In genomic region chr19:1813197-1813836, GRCh38 we compare ENCODE assay signal across 2 cellular contexts.
TF ChIP-seq lines count a peak whose summit lies in the region.

No MANE protein-coding gene starts in this region.

TF ChIP-seq in A549, 52 proteins besides CTCF, POLR2A, EP300 and RAD21:
- no peak for TF ChIP-seq ZC3H11A (IDR thresholded peaks at IDR 0.05)
- TF ChIP-seq HEYL (CRISPR knock-in tag; IDR thresholded peaks at IDR 0.05) = no peak
- TF ChIP-seq, protein P1, sequence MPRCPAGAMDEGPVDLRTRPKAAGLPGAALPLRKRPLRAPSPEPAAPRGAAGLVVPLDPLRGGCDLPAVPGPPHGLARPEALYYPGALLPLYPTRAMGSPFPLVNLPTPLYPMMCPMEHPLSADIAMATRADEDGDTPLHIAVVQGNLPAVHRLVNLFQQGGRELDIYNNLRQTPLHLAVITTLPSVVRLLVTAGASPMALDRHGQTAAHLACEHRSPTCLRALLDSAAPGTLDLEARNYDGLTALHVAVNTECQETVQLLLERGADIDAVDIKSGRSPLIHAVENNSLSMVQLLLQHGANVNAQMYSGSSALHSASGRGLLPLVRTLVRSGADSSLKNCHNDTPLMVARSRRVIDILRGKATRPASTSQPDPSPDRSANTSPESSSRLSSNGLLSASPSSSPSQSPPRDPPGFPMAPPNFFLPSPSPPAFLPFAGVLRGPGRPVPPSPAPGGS (IDR thresholded peaks at IDR 0.05) = no peak
- TF ChIP-seq, protein P2, sequence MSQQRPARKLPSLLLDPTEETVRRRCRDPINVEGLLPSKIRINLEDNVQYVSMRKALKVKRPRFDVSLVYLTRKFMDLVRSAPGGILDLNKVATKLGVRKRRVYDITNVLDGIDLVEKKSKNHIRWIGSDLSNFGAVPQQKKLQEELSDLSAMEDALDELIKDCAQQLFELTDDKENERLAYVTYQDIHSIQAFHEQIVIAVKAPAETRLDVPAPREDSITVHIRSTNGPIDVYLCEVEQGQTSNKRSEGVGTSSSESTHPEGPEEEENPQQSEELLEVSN (IDR thresholded peaks at IDR 0.05; ENCODE audit: borderline replicate concordance, low read depth) = no peak
- TF ChIP-seq NFE2L2 (conservative IDR thresholded peaks at IDR 0.05; ENCODE audit: low read length) = no peak
- TF ChIP-seq HDAC2 (IDR thresholded peaks at IDR 0.05) = no peak
- TF ChIP-seq, protein P3, sequence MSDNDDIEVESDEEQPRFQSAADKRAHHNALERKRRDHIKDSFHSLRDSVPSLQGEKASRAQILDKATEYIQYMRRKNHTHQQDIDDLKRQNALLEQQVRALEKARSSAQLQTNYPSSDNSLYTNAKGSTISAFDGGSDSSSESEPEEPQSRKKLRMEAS (IDR thresholded peaks at IDR 0.05) = no peak
- TF ChIP-seq, protein P4, sequence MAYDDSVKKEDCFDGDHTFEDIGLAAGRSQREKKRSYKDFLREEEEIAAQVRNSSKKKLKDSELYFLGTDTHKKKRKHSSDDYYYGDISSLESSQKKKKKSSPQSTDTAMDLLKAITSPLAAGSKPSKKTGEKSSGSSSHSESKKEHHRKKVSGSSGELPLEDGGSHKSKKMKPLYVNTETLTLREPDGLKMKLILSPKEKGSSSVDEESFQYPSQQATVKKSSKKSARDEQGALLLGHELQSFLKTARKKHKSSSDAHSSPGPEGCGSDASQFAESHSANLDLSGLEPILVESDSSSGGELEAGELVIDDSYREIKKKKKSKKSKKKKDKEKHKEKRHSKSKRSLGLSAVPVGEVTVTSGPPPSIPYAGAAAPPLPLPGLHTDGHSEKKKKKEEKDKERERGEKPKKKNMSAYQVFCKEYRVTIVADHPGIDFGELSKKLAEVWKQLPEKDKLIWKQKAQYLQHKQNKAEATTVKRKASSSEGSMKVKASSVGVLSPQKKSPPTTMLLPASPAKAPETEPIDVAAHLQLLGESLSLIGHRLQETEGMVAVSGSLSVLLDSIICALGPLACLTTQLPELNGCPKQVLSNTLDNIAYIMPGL (CRISPR knock-in tag; IDR thresholded peaks at IDR 0.05; ENCODE audit: borderline replicate concordance) = no peak
- TF ChIP-seq FOSL2 (IDR thresholded peaks at IDR 0.05) = no peak
- TF ChIP-seq FOSL2 (CRISPR knock-in tag; IDR thresholded peaks at IDR 0.05) = no peak
- no peak for TF ChIP-seq JUN (IDR thresholded peaks at IDR 0.05)
- TF ChIP-seq ATOH8 (CRISPR knock-in tag; IDR thresholded peaks at IDR 0.05; ENCODE audit: low read depth) = no peak
- no peak for TF ChIP-seq FOXS1 (CRISPR knock-in tag; IDR thresholded peaks at IDR 0.05)
- no peak for TF ChIP-seq NPAS2 (CRISPR knock-in tag; IDR thresholded peaks at IDR 0.05; ENCODE audit: borderline replicate concordance)
- no peak for TF ChIP-seq POLR2AphosphoS2 (conservative IDR thresholded peaks at IDR 0.05; ENCODE audit: low read length)

TF ChIP-seq in GM12878, 131 proteins besides CTCF, POLR2A, EP300 and RAD21:
- TF ChIP-seq BCL11A (IDR thresholded peaks at IDR 0.05; ENCODE audit: low read depth, low read length) = no peak
- TF ChIP-seq RAD51 (IDR thresholded peaks at IDR 0.05) = no peak
- no peak for TF ChIP-seq HDGF (IDR thresholded peaks at IDR 0.05)
- 0 out of 2 replicates have a peak, but pooled peaks have one; percentile 9 for TF ChIP-seq SMARCA5 (IDR thresholded peaks at IDR 0.05)
- TF ChIP-seq MYB (IDR thresholded peaks at IDR 0.05; ENCODE audit: borderline replicate concordance, low read depth, low read length) = no peak
- no peak for TF ChIP-seq HCFC1 (IDR thresholded peaks at IDR 0.05; ENCODE audit: low read length)
